25 cellular contexts compared by ENCODE assay signal in genomic region chr9:25960235-25960634, GRCh38.
A peak's percentile ranks its signal among the peaks of the same experiment; 100 is the strongest.
DNase-seq lines count a peak whose midpoint lies in the region; TF ChIP-seq lines count a peak whose summit lies in the region.
"Had no signal": no experiment of that assay in that cellular context is flagged by ENCODE, and none has a peak within 500 bp of the region (broad histone marks: within the 10 kb centered on the region; RNA-seq: fewer than 3 reads in every experiment).

No MANE protein-coding gene starts in this region.

- H3K9me3 ChIP-seq in SK-N-SH = no peaks in the 10 kb centered on the region
- peaks cover 4% of the 10 kb centered on the region; the same call in 1 of the 2 replicates for H3K9me3 ChIP-seq in HAP-1
- H3K9me3 ChIP-seq: Caco-2 had no signal

- no peaks in the 10 kb centered on the region for H3K9me2 ChIP-seq in SK-N-SH

- peak in 1 of 2 experiments; percentile 55; a peak in 1 of 4 replicates for TF ChIP-seq EP300 in SK-N-SH (IDR thresholded peaks at IDR 0.05; ENCODE audit: borderline replicate concordance in 1 of 2, low read depth in 1 of 2, low read length in 1 of 2)

- TF ChIP-seq RAD21 in SK-N-SH (IDR thresholded peaks at IDR 0.05; ENCODE audit: low read length) = no peak

- peak overlapping the region; percentile 71; the same call in 1 of the 2 replicates for H2AFZ ChIP-seq in SK-N-SH (ENCODE audit: low read depth)

- peak overlapping the region in 1 of 2 experiments; percentile 42; a peak in 1 of 4 replicates for H3K27ac ChIP-seq in SK-N-SH (ENCODE audit: low read depth in 2 of 2, low read length in 1 of 2)
- H3K27ac ChIP-seq: 22Rv1, BLaER1 had no signal

- peak overlapping the region; percentile 27; the same call in 1 of the 2 replicates for H3K4me2 ChIP-seq in SK-N-SH
- H3K4me2 ChIP-seq: BLaER1 had no signal

- 31% methylated on average over 3 of the region's 3 CpGs for WGBS in SK-N-SH (ENCODE audit: low lambda C conversion rate)

- H3K4me1 ChIP-seq in SK-N-SH (ENCODE audit: control insufficient read depth in 1 of 2, insufficient read depth in 2 of 2, low read depth in 1 of 2, low read length in 1 of 2) (no peaks in the 10 kb centered on the region), HAP-1 (no peaks in the 10 kb centered on the region)
- H3K4me1 ChIP-seq: BLaER1, Caco-2 had no signal

- in situ Hi-C loops in HAP-1 (cut with MboI; ENCODE audit: low sequenced_read_pairs) = loop anchor here (10.0 to 25.0 kb wide), 2 partner anchors 365 to 677 kb away; no protein-coding TSS in a partner anchor

- H3K79me2 ChIP-seq in SK-N-SH (ENCODE audit: insufficient read depth) = no peaks in the 10 kb centered on the region

- H3K9ac ChIP-seq in SK-N-SH = no peak overlapping the region
- H3K9ac ChIP-seq: BLaER1 had no signal

- CTCF ChIA-PET in BJ (lab: Yijun Ruan, JAX) (interaction anchor here (2.0 kb wide), 1 partner anchor 366 kb away, joined by 8 read pairs; no protein-coding TSS in a partner anchor), SK-N-SH (lab: Yijun Ruan, JAX) (interaction anchor here (2.3 kb wide), 1 partner anchor 366 kb away, joined by 9 read pairs; no protein-coding TSS in a partner anchor)

- peaks cover 4% of the 10 kb centered on the region for H3F3A ChIP-seq in SK-N-SH (replicated peaks; ENCODE audit: insufficient read depth)

- DNase-seq in A172 (ENCODE audit: low spot score) (peak; percentile 19), BJ (ENCODE audit: low read depth) (peak; percentile 1), EH (ENCODE audit: low read depth) (peak; percentile 19), SK-N-SH (no peak), NCI-H2029 treated with DMSO at 0.1 percent for 48 hours (lab: John Stamatoyannopoulos, UW) (no peak), retina (no peak), COR-L47 (lab: John Stamatoyannopoulos, UW) (no peak), HAP-1 (ENCODE audit: low spot score in 2 of 2) (no peak)
- DNase-seq: ACHN; AML-193; C1 segment of cervical spinal cord; Caco-2; Calu3; CD4-positive, alpha-beta memory T cell; CD4-positive, CD25-positive, alpha-beta regulatory T cell; CD8-positive, alpha-beta memory T cell; DMS 273 treated with DMSO at 0.1 percent for 48 hours; DMS153; DMS53; DMS79; DND-41; GF-D8 had no signal

- H3K36me3 ChIP-seq in BJ (ENCODE audit: control insufficient read depth, insufficient read depth, low read length) (no peaks in the 10 kb centered on the region), SK-N-SH (replicated peaks in 1 of 2; ENCODE audit: control insufficient read depth in 1 of 2, insufficient read depth in 2 of 2, low read length in 1 of 2) (no peaks in the 10 kb centered on the region), HAP-1 (replicated peaks) (no peaks in the 10 kb centered on the region)
- H3K36me3 ChIP-seq: BLaER1 had no signal

- H3K4me3 ChIP-seq in BJ (ENCODE audit: low read depth, low read length) (no peak overlapping the region), SK-N-SH (ENCODE audit: low read depth in 2 of 2, low read length in 1 of 2) (no peak overlapping the region), HAP-1 (no peak overlapping the region)
- H3K4me3 ChIP-seq: BLaER1, GM12878 had no signal

- POLR2A ChIA-PET in BJ (lab: Charles Lee) = no interaction called here
- POLR2A ChIA-PET in SK-N-SH (lab: Yijun Ruan, JAX) = no interaction called here

- no peaks in the 10 kb centered on the region for H4K20me1 ChIP-seq in SK-N-SH (ENCODE audit: insufficient read depth)
- H4K20me1 ChIP-seq: BLaER1 had no signal

- TF ChIP-seq CTCF in BJ (IDR thresholded peaks at IDR 0.05; ENCODE audit: insufficient read depth, low read depth, low read length) = no peak
- TF ChIP-seq CTCF in SK-N-SH (IDR thresholded peaks at IDR 0.05) = no peak

- H3K27me3 ChIP-seq in BJ (ENCODE audit: control insufficient read depth, insufficient read depth, low read length) = no peaks in the 10 kb centered on the region
- H3K27me3 ChIP-seq in SK-N-SH (ENCODE audit: insufficient read depth) = no peaks in the 10 kb centered on the region
- no peaks in the 10 kb centered on the region for H3K27me3 ChIP-seq in HAP-1 (ENCODE audit: low read depth)
- H3K27me3 ChIP-seq: BLaER1 had no signal

TF ChIP-seq in SK-N-SH, 30 proteins besides CTCF, POLR2A, EP300 and RAD21:
- no peak for TF ChIP-seq ELF1 (IDR thresholded peaks at IDR 0.05)
- no peak for TF ChIP-seq GATA2 (CRISPR knock-in tag; IDR thresholded peaks at IDR 0.05)
- TF ChIP-seq GABPA (IDR thresholded peaks at IDR 0.05; ENCODE audit: low read depth) = no peak
- peak; percentile 29; the same call in 1 of the 2 replicates for TF ChIP-seq JUND (IDR thresholded peaks at IDR 0.05)
- 0 out of 2 replicates have a peak, but pooled peaks have one; percentile 32 for TF ChIP-seq TEAD4 (IDR thresholded peaks at IDR 0.05; ENCODE audit: borderline replicate concordance, insufficient read depth)
- no peak for TF ChIP-seq FOXM1 (IDR thresholded peaks at IDR 0.05; ENCODE audit: low read depth)
- TF ChIP-seq IRF3 (IDR thresholded peaks at IDR 0.05; ENCODE audit: low read depth, low read length) = no peak
- TF ChIP-seq PBX3 (IDR thresholded peaks at IDR 0.05) = peak; percentile 82
- TF ChIP-seq TCF12 (IDR thresholded peaks at IDR 0.05) = peak; percentile 66

Comparison
In these comparisons a context has a peak if more than half of its experiments do, and no peak if none do; other contexts are left out.
1. DNase-seq: peak in A172 (single experiment), BJ (single experiment) and EH (single experiment); none in SK-N-SH (single experiment), NCI-H2029 treated with DMSO at 0.1 percent for 48 hours (single experiment), retina (single experiment), COR-L47 (single experiment) and HAP-1 (0 of 2).